In genomic region chr10:46229144-46229563, GRCh38 we compare ENCODE assay signal across 8 cellular contexts. TPM values are rescaled to one million over a fixed set of nuclear protein-coding genes. Genes with fewer than 3 reads are reported as not detected.
DNase-seq lines count a peak whose midpoint lies in the region; ATAC-seq and TF ChIP-seq lines count a peak whose summit lies in the region.

No MANE protein-coding gene starts in this region.

- peak overlapping the region in 2 of 10 donors; percentile 11 to 33 for H3K4me3 Mint-ChIP-seq in naive thymus-derived CD8-positive, alpha-beta T cell

- no peak overlapping the region for H3K27ac ChIP-seq in brain microvascular endothelial cell

- H3K36me3 Mint-ChIP-seq in naive thymus-derived CD8-positive, alpha-beta T cell = peaks cover 19 to 59% (median 41%) of the 10 kb centered on the region in 3 donors

- H3K27me3 ChIP-seq in brain microvascular endothelial cell (replicated peaks) = peaks cover 5% of the 10 kb centered on the region

- peak; percentile 82 for TF ChIP-seq CTCF in brain microvascular endothelial cell (IDR thresholded peaks at IDR 0.05; ENCODE audit: low read depth, low read length, missing control alignments)

- no peaks in the 10 kb centered on the region for H3K27me3 Mint-ChIP-seq in naive thymus-derived CD8-positive, alpha-beta T cell

- H3K9me3 Mint-ChIP-seq in naive thymus-derived CD8-positive, alpha-beta T cell = peaks cover 0 to 24% (median 2%) of the 10 kb centered on the region in 9 donors

- no peaks in the 10 kb centered on the region for H3K36me3 ChIP-seq in brain microvascular endothelial cell (replicated peaks)

- H3K27ac Mint-ChIP-seq in naive thymus-derived CD8-positive, alpha-beta T cell = peak overlapping the region in 4 of 10 donors; percentile 27 to 60 (median 46)

- peaks cover 7 to 39% (median 15%) of the 10 kb centered on the region in 4 donors for H3K4me1 Mint-ChIP-seq in naive thymus-derived CD8-positive, alpha-beta T cell

- in situ Hi-C loops in brain microvascular endothelial cell (cut with HindIII; ENCODE audit: low pct_ligation_motif_present, low sequenced_read_pairs) = no loop called here

- peak; percentile 2 to 8 for DNase-seq in activated CD4-positive, alpha-beta T cell treated with anti-CD3 and anti-CD28 coated beads for 4 hours
- no peak for DNase-seq in activated CD4-positive, alpha-beta T cell treated with anti-CD3 and anti-CD28 coated beads, Interleukin-2, amount 50 U/mL, for 4 hours
- DNase-seq in NCI-H69 (lab: John Stamatoyannopoulos, UW) = peak; percentile 18
- no peak for DNase-seq in brain microvascular endothelial cell
- DNase-seq in naive thymus-derived CD8-positive, alpha-beta T cell = peak in 8 of 10 donors; percentile 0 to 45 (median 23)
- DNase-seq in NCI-H187 (lab: John Stamatoyannopoulos, UW) = no peak

- ATAC-seq in naive thymus-derived CD8-positive, alpha-beta T cell = peak; percentile 36 to 43
- ATAC-seq in HG02870 (IDR thresholded peaks at IDR 0.05; ENCODE audit: unreplicated experiment) (no peak), HG02678 (IDR thresholded peaks at IDR 0.05; ENCODE audit: unreplicated experiment) (no peak)

- no peak overlapping the region for H3K4me3 ChIP-seq in brain microvascular endothelial cell (ENCODE audit: low read depth, low read length)

- POLR2A ChIA-PET in naive thymus-derived CD8-positive, alpha-beta T cell (lab: Charles Lee) = no interaction called here

RNA-seq across cellular contexts. Expression of gene ANTXRL, which starts 57.6 kb away (rescaled TPM):
- not detected for total RNA-seq in naive thymus-derived CD8-positive, alpha-beta T cell
- not detected for polyA plus RNA-seq in naive thymus-derived CD8-positive, alpha-beta T cell

Comparison
In these comparisons a context has a peak if more than half of its experiments do, and no peak if none do; other contexts are left out.
1. DNase-seq: peak in activated CD4-positive, alpha-beta T cell treated with anti-CD3 and anti-CD28 coated beads for 4 hours (2 of 2), NCI-H69 (single experiment) and naive thymus-derived CD8-positive, alpha-beta T cell (8 of 10); none in activated CD4-positive, alpha-beta T cell treated with anti-CD3 and anti-CD28 coated beads, Interleukin-2, amount 50 U/mL, for 4 hours (0 of 2), brain microvascular endothelial cell (single experiment) and NCI-H187 (0 of 2).
2. ATAC-seq: peak in naive thymus-derived CD8-positive, alpha-beta T cell (2 of 2); none in HG02870 (single experiment) and HG02678 (single experiment).